8 cellular contexts compared by ENCODE assay signal in the genomic region with DNA sequence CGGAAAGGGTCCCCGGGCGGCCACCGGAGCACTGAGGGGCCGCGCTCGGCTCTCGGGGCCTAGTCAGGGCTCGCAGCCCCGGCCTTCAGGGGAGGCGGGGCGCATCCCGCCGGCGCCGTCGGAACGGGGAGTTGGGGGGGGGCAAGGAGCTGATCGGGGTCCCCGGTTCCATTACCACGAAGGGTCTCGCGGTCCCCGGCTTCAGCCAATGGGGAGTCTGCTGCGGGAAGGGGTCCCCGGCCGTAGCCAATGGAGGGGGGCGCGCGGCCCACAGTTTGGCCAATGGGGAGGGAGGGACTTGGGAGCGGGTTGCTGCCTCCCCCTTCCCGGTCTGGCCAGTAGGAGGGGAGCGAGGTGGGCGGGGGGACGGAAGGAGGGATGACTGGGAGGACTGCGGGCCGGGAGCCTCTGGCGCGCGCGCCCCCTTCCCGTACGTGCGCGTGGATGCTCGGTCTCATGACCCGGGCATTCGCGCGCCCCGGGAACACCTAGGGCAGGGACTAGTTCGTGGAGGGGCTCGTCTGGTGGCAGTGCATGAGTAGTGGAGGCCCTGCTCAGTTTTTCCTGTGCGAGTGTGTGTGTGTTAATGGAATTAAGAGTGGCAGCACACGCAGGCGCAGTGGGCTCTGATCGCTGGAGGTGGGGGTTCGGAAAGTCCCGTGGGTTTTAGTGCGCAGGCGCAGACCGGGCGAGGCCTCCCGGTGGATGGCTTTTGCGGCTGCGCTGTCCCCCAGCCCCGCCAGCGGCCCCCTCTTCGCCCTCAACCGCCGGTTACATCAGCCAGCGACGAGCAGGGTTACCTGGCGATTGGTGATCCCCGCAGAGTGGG. TPM values are rescaled to one million over a fixed set of nuclear protein-coding genes. Genes with fewer than 3 reads are reported as not detected.
DNase-seq lines count a peak whose midpoint lies in the region; ATAC-seq lines count a peak whose summit lies in the region.

No MANE protein-coding gene starts in this region.

- DNase-seq in NCI-H1048 (lab: John Stamatoyannopoulos, UW) = peak; percentile 85
- peak; percentile 98 for DNase-seq in SK-N-DZ (ENCODE audit: low spot score)
- peak; percentile 97 for DNase-seq in activated naive CD4-positive, alpha-beta T cell treated with anti-CD3 and anti-CD28 coated beads, Interleukin-2, amount 50 U/mL, for 16 hours
- peak; percentile 96 for DNase-seq in germinal center (ENCODE audit: low spot score)
- peak; percentile 40 to 98 (median 93) for DNase-seq in nucleus accumbens (lab: John Stamatoyannopoulos, UW)
- peak; percentile 92 for DNase-seq in superior temporal gyrus (ENCODE audit: extremely low spot score)

- H3K4me3 ChIP-seq in GM08714 (ENCODE audit: low read length) = peak overlapping the region; percentile 97

- peak; percentile 52 for ATAC-seq in HG02588 (IDR thresholded peaks at IDR 0.05; ENCODE audit: unreplicated experiment)

RNA-seq across cellular contexts. Expression of a gene that starts 1.1 kb away (rescaled TPM):
- 46.8 and 47.0 TPM in 2 replicates for polyA plus RNA-seq in SK-N-DZ (2014; cell fraction: cytosol; rRNA removed)
- 124 and 220 TPM in 2 replicates for polyA plus RNA-seq in SK-N-DZ (2014; cell fraction: nucleus; rRNA removed)

RNA-seq across cellular contexts. Expression of a gene that starts 22.2 kb away (rescaled TPM):
- polyA plus RNA-seq in SK-N-DZ (2014; cell fraction: cytosol; rRNA removed) = 285 and 312 TPM in 2 replicates
- 518 and 753 TPM in 2 replicates for polyA plus RNA-seq in SK-N-DZ (2014; cell fraction: nucleus; rRNA removed)

RNA-seq across cellular contexts. Expression of a gene that starts 39.7 kb away (rescaled TPM):
- polyA plus RNA-seq in SK-N-DZ (2014; cell fraction: cytosol; rRNA removed) = 33.3 and 40.4 TPM in 2 replicates
- polyA plus RNA-seq in SK-N-DZ (2014; cell fraction: nucleus; rRNA removed) = 79.8 and 99.7 TPM in 2 replicates

RNA-seq across cellular contexts. Expression of a gene that starts 54.4 kb away (rescaled TPM):
- 0.36 and 2.9 TPM in 2 replicates for polyA plus RNA-seq in SK-N-DZ (2014; cell fraction: cytosol; rRNA removed)
- 2.8 and 5.4 TPM in 2 replicates for polyA plus RNA-seq in SK-N-DZ (2014; cell fraction: nucleus; rRNA removed)

Comparison
In these comparisons a context has a peak if more than half of its experiments do, and no peak if none do; other contexts are left out.
1. Peak in every context shown above with its lines: DNase-seq, ATAC-seq and H3K4me3 ChIP-seq.